Comparison of ENCODE assay signal across 39 cellular contexts in the genomic region with DNA sequence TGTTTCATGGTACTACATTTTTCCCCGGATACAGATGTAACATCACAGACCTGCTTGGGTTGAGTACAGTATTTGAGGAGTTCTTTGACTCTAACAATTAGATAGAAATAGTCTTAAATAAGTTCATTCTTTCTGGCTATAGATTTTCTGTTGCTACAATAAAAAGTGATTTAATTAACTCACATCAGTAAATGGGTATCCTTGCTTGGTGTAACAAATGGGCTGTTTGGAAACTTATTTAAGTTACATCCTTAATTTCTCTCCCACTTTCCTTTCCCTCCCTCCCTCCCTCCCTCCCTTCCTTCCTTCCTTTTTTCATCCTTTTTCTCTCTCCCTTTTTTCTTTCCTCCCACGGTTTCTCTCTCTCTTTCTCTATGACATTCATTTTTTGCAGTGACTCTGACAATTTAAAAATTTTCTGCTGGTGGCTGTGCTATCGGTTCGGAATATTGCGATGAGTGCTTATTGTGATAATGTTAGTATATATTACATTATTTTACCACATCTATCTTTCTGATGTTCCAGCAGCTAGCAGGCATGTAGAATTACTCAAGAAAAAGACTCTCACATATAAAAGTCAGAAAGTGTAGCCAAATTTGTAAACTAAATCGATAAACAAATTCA. TPM values are rescaled to one million over a fixed set of nuclear protein-coding genes. Genes with fewer than 3 reads are reported as not detected.
"Had no signal": no experiment of that assay in that cellular context is flagged by ENCODE, and none has a peak within 500 bp of the region (broad histone marks: within the 10 kb centered on the region; RNA-seq: fewer than 3 reads in every experiment).

No MANE protein-coding gene starts in this region.

- ATAC-seq: activated naive CD4-positive, alpha-beta T cell treated with anti-CD3 and anti-CD28 coated beads, Interleukin-2, amount 50 U/mL, for 72 hours; activated naive CD8-positive, alpha-beta T cell treated with anti-CD3 and anti-CD28 coated beads, Interleukin-2, amount 50 U/mL, for 24 hours; activated T-cell treated with anti-CD3 and anti-CD28 coated beads, Interleukin-2, amount 50 U/mL, for 4 hours; activated T-cell treated with anti-CD3 and anti-CD28 coated beads, Interleukin-2, amount 50 U/mL, for 72 hours; activated T-helper 17 cell treated with anti-CD3 and anti-CD28 coated beads, Interleukin-2, amount 50 U/mL, for 72 hours; body of pancreas had no signal

- H3K4me3 ChIP-seq: adrenal gland, ascending aorta, body of pancreas, breast epithelium, cardiac muscle cell had no signal

- H3K36me3 ChIP-seq: adrenal gland, ascending aorta, brain microvascular endothelial cell, breast epithelium, cardiac muscle cell had no signal

- H3K27ac ChIP-seq: adrenal gland, ascending aorta, body of pancreas, brain microvascular endothelial cell, breast epithelium, cardiac muscle cell had no signal

- H3K9me3 ChIP-seq: adrenal gland, ascending aorta, body of pancreas, breast epithelium had no signal

- H3K4me1 ChIP-seq: adrenal gland, ascending aorta, body of pancreas, breast epithelium had no signal

- FAIRE-seq: astrocyte, bronchial epithelial cell had no signal

- DNase-seq: activated effector memory CD4-positive, alpha-beta T cell treated with anti-CD3 and anti-CD28 coated beads, Interleukin-2, amount 50 U/mL, for 16 hours; activated effector memory CD4-positive, alpha-beta T cell treated with Interleukin-2 at 50 U/mL for 16 hours; activated gamma-delta T cell; activated gamma-delta T cell treated with Interleukin-2 at 50 U/mL for 16 hours; activated naive CD4-positive, alpha-beta T cell; activated naive CD4-positive, alpha-beta T cell treated with anti-CD3 and anti-CD28 coated beads for 36 hours; activated naive CD4-positive, alpha-beta T cell treated with anti-CD3 and anti-CD28 coated beads, Interleukin-2, amount 10 ng/mL, durations not matched to agents 7 days and 5 days; activated naive CD4-positive, alpha-beta T cell treated with anti-CD3 and anti-CD28 coated beads, Interleukin-2, amount 50 U/mL, for 16 hours; activated naive CD4-positive, alpha-beta T cell treated with Interleukin-2 at 50 U/mL for 16 hours; activated naive CD8-positive, alpha-beta T cell treated with anti-CD3 and anti-CD28 coated beads for 36 hours; activated naive CD8-positive, alpha-beta T cell treated with anti-CD3 and anti-CD28 coated beads, Interleukin-2, amount 10 ng/mL, durations not matched to agents 7 days and 5 days; activated naive CD8-positive, alpha-beta T cell treated with anti-CD3 and anti-CD28 coated beads, Interleukin-2, amount 50 U/mL, for 24 hours; activated T-cell treated with anti-CD3 and anti-CD28 coated beads, Interleukin-2, amount 50 U/mL, for 1 hour; activated T-cell treated with anti-CD3 and anti-CD28 coated beads, Interleukin-2, amount 50 U/mL, for 24 hours; activated T-cell treated with anti-CD3 and anti-CD28 coated beads, Interleukin-2, amount 50 U/mL, for 4 hours; activated T-cell treated with anti-CD3 and anti-CD28 coated beads, Interleukin-2, amount 50 U/mL, for 48 hours; activated T-cell treated with anti-CD3 and anti-CD28 coated beads, Interleukin-2, amount 50 U/mL, for 72 hours; adrenal gland; amniotic stem cell; amygdala; anterior cingulate cortex; aorta; body of pancreas; brain microvascular endothelial cell; caudate nucleus; central memory CD4-positive, alpha-beta T cell; cerebellar nuclear complex had no signal

- H3K27me3 ChIP-seq: adrenal gland, ascending aorta, body of pancreas, brain microvascular endothelial cell, breast epithelium, cardiac muscle cell had no signal

RNA-seq across cellular contexts. Expression of a gene that starts 3.2 kb away (rescaled TPM):
- total RNA-seq: activated naive CD4-positive, alpha-beta T cell treated with anti-CD3 and anti-CD28 coated beads for 36 hours; activated naive CD4-positive, alpha-beta T cell treated with anti-CD3 and anti-CD28 coated beads, Interleukin-2, amount 50 U/mL, for 72 hours; activated naive CD8-positive, alpha-beta T cell treated with anti-CD3 and anti-CD28 coated beads for 36 hours; activated naive CD8-positive, alpha-beta T cell treated with anti-CD3 and anti-CD28 coated beads, Interleukin-2, amount 10 ng/mL, durations not matched to agents 7 days and 5 days; activated T-cell treated with anti-CD3 and anti-CD28 coated beads, Interleukin-2, amount 50 U/mL, for 4 hours; activated T-cell treated with anti-CD3 and anti-CD28 coated beads, Interleukin-2, amount 50 U/mL, for 72 hours; activated T-helper 1 cell treated with anti-CD3 and anti-CD28 coated beads, Interleukin-12 subunit alpha, Interleukin-12 subunit beta, Interleukin-2, Interleukin-4 antibody, amounts not matched to agents 30 ng/mL and 10 ng/mL and 1 ng/mL, durations not matched to agents 14 hours and 24 hours and 36 hours; activated T-helper 17 cell treated with anti-CD3 and anti-CD28 coated beads, Interleukin-2, amount 50 U/mL, for 72 hours; activated T-helper 2 cell treated with anti-CD3 and anti-CD28 coated beads, Interferon-gamma antibody, Interleukin-2, Interleukin-4, amounts not matched to agents 10 μg/mL and 5 μg/mL and 100 μg/mL, durations not matched to agents 14 hours and 24 hours and 36 hours; adrenal gland; aorta; ascending aorta; astrocyte; body of pancreas; breast epithelium; bronchial epithelial cell; cardiac muscle cell; cerebellum; chondrocyte had no signal
- polyA plus RNA-seq: adipose tissue, adrenal gland, aorta, cardiac muscle cell had no signal

RNA-seq across cellular contexts. Expression of a gene that starts 37.6 kb away (rescaled TPM):
- total RNA-seq: activated naive CD4-positive, alpha-beta T cell treated with anti-CD3 and anti-CD28 coated beads for 36 hours; activated naive CD4-positive, alpha-beta T cell treated with anti-CD3 and anti-CD28 coated beads, Interleukin-2, amount 50 U/mL, for 72 hours; activated naive CD8-positive, alpha-beta T cell treated with anti-CD3 and anti-CD28 coated beads for 36 hours; activated naive CD8-positive, alpha-beta T cell treated with anti-CD3 and anti-CD28 coated beads, Interleukin-2, amount 10 ng/mL, durations not matched to agents 7 days and 5 days; activated T-cell treated with anti-CD3 and anti-CD28 coated beads, Interleukin-2, amount 50 U/mL, for 4 hours; activated T-cell treated with anti-CD3 and anti-CD28 coated beads, Interleukin-2, amount 50 U/mL, for 72 hours; activated T-helper 1 cell treated with anti-CD3 and anti-CD28 coated beads, Interleukin-12 subunit alpha, Interleukin-12 subunit beta, Interleukin-2, Interleukin-4 antibody, amounts not matched to agents 30 ng/mL and 10 ng/mL and 1 ng/mL, durations not matched to agents 14 hours and 24 hours and 36 hours; activated T-helper 17 cell treated with anti-CD3 and anti-CD28 coated beads, Interleukin-2, amount 50 U/mL, for 72 hours; activated T-helper 2 cell treated with anti-CD3 and anti-CD28 coated beads, Interferon-gamma antibody, Interleukin-2, Interleukin-4, amounts not matched to agents 10 μg/mL and 5 μg/mL and 100 μg/mL, durations not matched to agents 14 hours and 24 hours and 36 hours; adrenal gland; aorta; ascending aorta; astrocyte; body of pancreas; breast epithelium; bronchial epithelial cell; cardiac muscle cell; cerebellum; chondrocyte had no signal
- polyA plus RNA-seq: adrenal gland, aorta, cardiac muscle cell had no signal

RNA-seq across cellular contexts. Expression of a gene that starts 54.6 kb away (rescaled TPM):
- total RNA-seq: activated naive CD4-positive, alpha-beta T cell treated with anti-CD3 and anti-CD28 coated beads for 36 hours; activated naive CD4-positive, alpha-beta T cell treated with anti-CD3 and anti-CD28 coated beads, Interleukin-2, amount 50 U/mL, for 72 hours; activated naive CD8-positive, alpha-beta T cell treated with anti-CD3 and anti-CD28 coated beads for 36 hours; activated naive CD8-positive, alpha-beta T cell treated with anti-CD3 and anti-CD28 coated beads, Interleukin-2, amount 10 ng/mL, durations not matched to agents 7 days and 5 days; activated T-cell treated with anti-CD3 and anti-CD28 coated beads, Interleukin-2, amount 50 U/mL, for 4 hours; activated T-cell treated with anti-CD3 and anti-CD28 coated beads, Interleukin-2, amount 50 U/mL, for 72 hours; activated T-helper 1 cell treated with anti-CD3 and anti-CD28 coated beads, Interleukin-12 subunit alpha, Interleukin-12 subunit beta, Interleukin-2, Interleukin-4 antibody, amounts not matched to agents 30 ng/mL and 10 ng/mL and 1 ng/mL, durations not matched to agents 14 hours and 24 hours and 36 hours; activated T-helper 17 cell treated with anti-CD3 and anti-CD28 coated beads, Interleukin-2, amount 50 U/mL, for 72 hours; activated T-helper 2 cell treated with anti-CD3 and anti-CD28 coated beads, Interferon-gamma antibody, Interleukin-2, Interleukin-4, amounts not matched to agents 10 μg/mL and 5 μg/mL and 100 μg/mL, durations not matched to agents 14 hours and 24 hours and 36 hours; adrenal gland; aorta; ascending aorta; astrocyte; body of pancreas; breast epithelium; bronchial epithelial cell; cardiac muscle cell; cerebellum; chondrocyte had no signal
- polyA plus RNA-seq: adipose tissue, adrenal gland, cardiac muscle cell had no signal
